Comparison of ENCODE assay signal across 10 cellular contexts in the genomic region with DNA sequence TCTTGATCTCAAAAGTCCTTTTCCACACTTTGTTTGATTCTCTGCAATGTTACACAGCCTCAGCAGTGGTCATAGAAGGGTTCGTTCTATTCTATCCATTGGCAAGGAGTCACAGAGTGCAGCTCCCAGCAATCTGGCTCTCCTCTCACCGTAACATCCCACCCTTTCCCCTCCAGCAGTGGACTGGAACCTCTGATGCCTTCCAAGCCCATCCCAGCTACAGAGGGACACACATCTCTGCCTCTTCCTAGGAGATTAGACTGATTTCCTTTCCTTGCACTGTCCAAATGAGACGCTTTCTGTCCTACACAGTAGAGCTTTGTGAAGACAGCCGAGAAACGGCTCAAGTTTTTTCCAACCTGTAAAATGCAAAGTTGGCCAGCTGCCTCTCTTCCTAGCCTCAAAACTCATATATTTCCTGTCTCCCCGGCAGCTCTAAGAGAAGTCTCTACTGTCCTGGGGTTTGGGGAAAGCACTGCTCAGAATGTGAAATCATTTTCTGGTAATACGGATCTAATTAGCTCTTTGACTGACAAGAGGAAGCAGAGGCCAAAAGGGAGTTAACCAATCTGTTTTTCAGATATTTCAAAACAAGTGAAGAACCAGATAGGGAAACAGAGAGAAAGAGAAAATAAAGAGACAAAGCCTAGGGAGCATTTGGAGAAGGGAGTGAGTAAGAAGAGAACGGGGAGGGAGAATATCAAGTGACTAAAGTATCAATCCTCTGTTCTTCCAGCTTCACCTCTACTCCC. TPM values are rescaled to one million over a fixed set of nuclear protein-coding genes. Genes with fewer than 3 reads are reported as not detected.
DNase-seq lines count a peak whose midpoint lies in the region; ATAC-seq lines count a peak whose summit lies in the region.
"Had no signal": no experiment of that assay in that cellular context is flagged by ENCODE, and none has a peak within 500 bp of the region (broad histone marks: within the 10 kb centered on the region; RNA-seq: fewer than 3 reads in every experiment).

No MANE protein-coding gene starts in this region.

- H3K36me3 Mint-ChIP-seq in activated CD4-positive, alpha-beta T cell treated with anti-CD3 and anti-CD28 coated beads for 36 hours (ENCODE audit: low read depth) = no peaks in the 10 kb centered on the region
- no peaks in the 10 kb centered on the region for H3K36me3 Mint-ChIP-seq in activated T-helper 2 cell treated with anti-CD3 and anti-CD28 coated beads, Interferon-gamma antibody, Interleukin-2, Interleukin-4, amounts not matched to agents 10 μg/mL and 5 μg/mL and 100 μg/mL, durations not matched to agents 14 hours and 24 hours and 36 hours (ENCODE audit: low read depth)

- CTCF ChIA-PET in activated CD4-positive, alpha-beta T cell treated with anti-CD3 and anti-CD28 coated beads for 36 hours (lab: Charles Lee) = interaction anchor here (0.6 to 1.5 kb wide), 8 partner anchors 32 to 152 kb away, joined by 3 to 5 read pairs (median 4); no protein-coding TSS in a partner anchor

- H3K27me3 Mint-ChIP-seq in activated CD4-positive, alpha-beta T cell treated with anti-CD3 and anti-CD28 coated beads for 36 hours = no peaks in the 10 kb centered on the region
- peaks cover 5% of the 10 kb centered on the region for H3K27me3 Mint-ChIP-seq in activated T-helper 2 cell treated with anti-CD3 and anti-CD28 coated beads, Interferon-gamma antibody, Interleukin-2, Interleukin-4, amounts not matched to agents 10 μg/mL and 5 μg/mL and 100 μg/mL, durations not matched to agents 14 hours and 24 hours and 36 hours (ENCODE audit: low read depth)

- POLR2A ChIA-PET in activated CD4-positive, alpha-beta T cell treated with anti-CD3 and anti-CD28 coated beads for 36 hours (lab: Charles Lee) = interaction anchor here (0.6 to 0.7 kb wide), 2 partner anchors 54 to 90 kb away, joined by 3 read pairs; no protein-coding TSS in a partner anchor

- H3K4me3 Mint-ChIP-seq in activated CD4-positive, alpha-beta T cell treated with anti-CD3 and anti-CD28 coated beads for 36 hours = peak overlapping the region; percentile 68
- peak overlapping the region; percentile 49 for H3K4me3 Mint-ChIP-seq in activated T-helper 2 cell treated with anti-CD3 and anti-CD28 coated beads, Interferon-gamma antibody, Interleukin-2, Interleukin-4, amounts not matched to agents 10 μg/mL and 5 μg/mL and 100 μg/mL, durations not matched to agents 14 hours and 24 hours and 36 hours (ENCODE audit: low read depth)

- H3K4me1 Mint-ChIP-seq in activated CD4-positive, alpha-beta T cell treated with anti-CD3 and anti-CD28 coated beads for 36 hours = peaks cover 58% of the 10 kb centered on the region
- peaks cover 35% of the 10 kb centered on the region for H3K4me1 Mint-ChIP-seq in activated T-helper 2 cell treated with anti-CD3 and anti-CD28 coated beads, Interferon-gamma antibody, Interleukin-2, Interleukin-4, amounts not matched to agents 10 μg/mL and 5 μg/mL and 100 μg/mL, durations not matched to agents 14 hours and 24 hours and 36 hours (ENCODE audit: low read depth)

- no peaks in the 10 kb centered on the region for H3K9me3 Mint-ChIP-seq in activated CD4-positive, alpha-beta T cell treated with anti-CD3 and anti-CD28 coated beads for 36 hours (ENCODE audit: low read depth)
- no peaks in the 10 kb centered on the region for H3K9me3 Mint-ChIP-seq in activated T-helper 2 cell treated with anti-CD3 and anti-CD28 coated beads, Interferon-gamma antibody, Interleukin-2, Interleukin-4, amounts not matched to agents 10 μg/mL and 5 μg/mL and 100 μg/mL, durations not matched to agents 14 hours and 24 hours and 36 hours

- DNase-seq in activated CD4-positive, alpha-beta T cell treated with anti-CD3 and anti-CD28 coated beads for 36 hours = no peak
- no peak for DNase-seq in activated CD4-positive, alpha-beta T cell treated with anti-CD3 and anti-CD28 coated beads, Interleukin-2, amount 50 U/mL, for 4 hours
- no peak for DNase-seq in activated T-helper 2 cell treated with anti-CD3 and anti-CD28 coated beads, Interferon-gamma antibody, Interleukin-2, Interleukin-4, amounts not matched to agents 10 μg/mL and 5 μg/mL and 100 μg/mL, durations not matched to agents 14 hours and 24 hours and 36 hours (ENCODE audit: low spot score)
- DNase-seq in iris pigment epithelial cell (ENCODE audit: low read depth) = peak; percentile 27
- DNase-seq: activated gamma-delta T cell, thyroid gland had no signal

- intact Hi-C loops in activated CD4-positive, alpha-beta T cell treated with anti-CD3 and anti-CD28 coated beads for 36 hours (cut with DNase I, micrococcal nuclease) = no loop called here
- intact Hi-C loops in activated T-helper 2 cell treated with anti-CD3 and anti-CD28 coated beads, Interferon-gamma antibody, Interleukin-2, Interleukin-4, amounts not matched to agents 10 μg/mL and 5 μg/mL and 100 μg/mL, durations not matched to agents 14 hours and 24 hours and 36 hours (cut with micrococcal nuclease) = no loop called here

- peak overlapping the region; percentile 80 for H3K27ac Mint-ChIP-seq in activated CD4-positive, alpha-beta T cell treated with anti-CD3 and anti-CD28 coated beads for 36 hours
- peak overlapping the region; percentile 68 for H3K27ac Mint-ChIP-seq in activated T-helper 2 cell treated with anti-CD3 and anti-CD28 coated beads, Interferon-gamma antibody, Interleukin-2, Interleukin-4, amounts not matched to agents 10 μg/mL and 5 μg/mL and 100 μg/mL, durations not matched to agents 14 hours and 24 hours and 36 hours

- no peak for ATAC-seq in activated CD4-positive, alpha-beta T cell treated with anti-CD3 and anti-CD28 coated beads for 36 hours
- no peak for ATAC-seq in GM18909 (IDR thresholded peaks at IDR 0.05; ENCODE audit: poor library complexity, unreplicated experiment)
- ATAC-seq in GM21717 (IDR thresholded peaks at IDR 0.05; ENCODE audit: unreplicated experiment) = no peak
- ATAC-seq in GM21576 (IDR thresholded peaks at IDR 0.05; ENCODE audit: unreplicated experiment) = no peak

- H3K27ac ChIP-seq in temporal lobe (ENCODE audit: low read depth, low read length) = peak overlapping the region; percentile 64

RNA-seq across cellular contexts. Expression of a gene that starts 0.5 kb away (rescaled TPM):
- 1 to 10 TPM; 3.5 to 5.7 TPM for total RNA-seq in activated CD4-positive, alpha-beta T cell treated with anti-CD3 and anti-CD28 coated beads for 36 hours
- 3.1 and 4.6 TPM in 2 replicates for total RNA-seq in activated T-helper 2 cell treated with anti-CD3 and anti-CD28 coated beads, Interferon-gamma antibody, Interleukin-2, Interleukin-4, amounts not matched to agents 10 μg/mL and 5 μg/mL and 100 μg/mL, durations not matched to agents 14 hours and 24 hours and 36 hours
- total RNA-seq in temporal lobe = 0.49 TPM
